ENCODE assay signal across 1 cellular context in genomic region chr12:4509269-4509668, GRCh38. TPM values are rescaled to one million over a fixed set of nuclear protein-coding genes. Genes with fewer than 3 reads are reported as not detected.
"Had no signal": no experiment of that assay in that cellular context is flagged by ENCODE, and none has a peak within 500 bp of the region (broad histone marks: within the 10 kb centered on the region; RNA-seq: fewer than 3 reads in every experiment).

No MANE protein-coding gene starts in this region.

RNA-seq across cellular contexts. Expression of gene RAD51AP1, which starts 29.4 kb away (rescaled TPM):
- total RNA-seq: ascending aorta had no signal
